Comparison of ENCODE assay signal across 13 cellular contexts in the genomic region with DNA sequence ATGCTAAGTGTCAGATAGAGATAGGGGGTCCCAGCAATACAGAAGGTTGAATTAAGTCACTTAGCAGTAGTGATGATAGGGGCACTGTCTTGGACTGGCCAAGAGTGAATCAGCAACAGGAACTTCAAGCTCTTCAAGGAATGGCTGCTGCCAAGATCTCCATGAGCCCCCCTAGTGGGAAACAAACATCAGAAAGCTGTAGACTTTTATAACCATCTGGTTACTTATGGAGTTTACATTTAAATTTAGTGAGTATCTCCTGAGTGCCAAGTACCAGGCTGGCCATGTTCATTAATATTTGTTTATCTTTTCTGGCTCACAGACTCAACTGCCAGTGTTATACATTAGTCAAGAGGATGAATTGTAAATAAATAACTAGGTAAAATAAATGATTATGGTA.
DNase-seq lines count a peak whose midpoint lies in the region; ATAC-seq lines count a peak whose summit lies in the region.
"Had no signal": no experiment of that assay in that cellular context is flagged by ENCODE, and none has a peak within 500 bp of the region (broad histone marks: within the 10 kb centered on the region; RNA-seq: fewer than 3 reads in every experiment).

No MANE protein-coding gene starts in this region.

- no peaks in the 10 kb centered on the region for H3K36me3 ChIP-seq in MG63
- H3K36me3 ChIP-seq: BLaER1 had no signal

- H3K9me3 ChIP-seq in MG63 = no peaks in the 10 kb centered on the region; the same call in 1 of the 2 replicates

- DNase-seq in DMS 273 (lab: John Stamatoyannopoulos, UW; ENCODE audit: unreplicated experiment) (peak; percentile 60), MG63 (peak; percentile 82), NCI-H69 (lab: John Stamatoyannopoulos, UW) (peak; percentile 18), germinal center (ENCODE audit: low spot score) (no peak)
- DNase-seq: CD4-positive, alpha-beta T cell; CD8-positive, alpha-beta memory T cell; DND-41; H9 had no signal

- no peaks in the 10 kb centered on the region for H3K27me3 ChIP-seq in MG63
- H3K27me3 ChIP-seq: BLaER1 had no signal

- H3K4me3 ChIP-seq in MG63 = no peak overlapping the region
- H3K4me3 ChIP-seq: BLaER1, GM23338 had no signal

- no peak for ATAC-seq in GM18907 (IDR thresholded peaks at IDR 0.05; ENCODE audit: unreplicated experiment)
- no peak for ATAC-seq in GM21390 (IDR thresholded peaks at IDR 0.05; ENCODE audit: unreplicated experiment)
- ATAC-seq: GM23338, HCT116 had no signal
